Comparison of ENCODE assay signal across 22 cellular contexts in the genomic region with DNA sequence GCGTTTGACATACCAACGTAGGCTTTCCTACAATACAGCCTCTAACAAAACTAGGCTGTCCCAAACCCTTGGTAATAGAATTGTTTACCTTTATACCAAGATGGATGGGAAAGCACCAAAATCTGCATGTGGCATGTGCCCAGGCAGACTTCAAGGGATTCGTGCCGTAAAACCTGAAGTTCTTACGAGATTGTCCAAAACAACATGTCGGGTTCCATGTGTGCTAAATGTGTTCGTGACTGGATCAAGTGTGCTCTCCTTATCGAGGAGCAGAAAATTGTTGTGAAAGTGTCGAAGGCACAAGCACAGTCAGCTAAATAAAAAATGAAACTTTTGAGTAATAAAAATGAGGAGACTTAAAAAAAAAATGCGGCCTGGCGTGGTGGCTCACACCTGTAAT. TPM values are rescaled to one million over a fixed set of nuclear protein-coding genes. Genes with fewer than 3 reads are reported as not detected.
DNase-seq lines count a peak whose midpoint lies in the region; ATAC-seq, FAIRE-seq and TF ChIP-seq lines count a peak whose summit lies in the region.
"Had no signal": no experiment of that assay in that cellular context is flagged by ENCODE, and none has a peak within 500 bp of the region (broad histone marks: within the 10 kb centered on the region; RNA-seq: fewer than 3 reads in every experiment).

No MANE protein-coding gene starts in this region.

- H3K9me3 Mint-ChIP-seq in activated T-cell treated with anti-CD3 and anti-CD28 coated beads, Interleukin-2, amount 50 U/mL, for 4 hours: no peaks in the 10 kb centered on the region
- H3K9me3 Mint-ChIP-seq in activated naive CD8-positive, alpha-beta T cell treated with anti-CD3 and anti-CD28 coated beads, Interleukin-2, amount 50 U/mL, for 24 hours: no peaks in the 10 kb centered on the region
- peaks cover 4% of the 10 kb centered on the region for H3K9me3 Mint-ChIP-seq in nephron progenitor cell
- H3K9me3 Mint-ChIP-seq: activated naive CD4-positive, alpha-beta T cell treated with anti-CD3 and anti-CD28 coated beads for 36 hours; memory B cell had no signal

- no peak for ATAC-seq in activated T-cell treated with anti-CD3 and anti-CD28 coated beads, Interleukin-2, amount 50 U/mL, for 4 hours
- no peak for ATAC-seq in activated naive CD8-positive, alpha-beta T cell treated with anti-CD3 and anti-CD28 coated beads, Interleukin-2, amount 50 U/mL, for 24 hours
- no peak for ATAC-seq in HG03159 (IDR thresholded peaks at IDR 0.05; ENCODE audit: unreplicated experiment)

- H3K4me3 Mint-ChIP-seq in activated T-cell treated with anti-CD3 and anti-CD28 coated beads, Interleukin-2, amount 50 U/mL, for 4 hours: peak overlapping the region; percentile 25
- H3K4me3 Mint-ChIP-seq in activated naive CD8-positive, alpha-beta T cell treated with anti-CD3 and anti-CD28 coated beads, Interleukin-2, amount 50 U/mL, for 24 hours: no peak overlapping the region
- H3K4me3 Mint-ChIP-seq in nephron progenitor cell: no peak overlapping the region
- H3K4me3 Mint-ChIP-seq: activated naive CD4-positive, alpha-beta T cell treated with anti-CD3 and anti-CD28 coated beads for 36 hours; memory B cell had no signal

- no peak for TF ChIP-seq POLR2A in GM12891 (IDR thresholded peaks at IDR 0.05; ENCODE audit: low read depth, low read length)

- H3K4me1 Mint-ChIP-seq in activated T-cell treated with anti-CD3 and anti-CD28 coated beads, Interleukin-2, amount 50 U/mL, for 4 hours (ENCODE audit: low read depth): peaks cover 23% of the 10 kb centered on the region
- peaks cover 27% of the 10 kb centered on the region for H3K4me1 Mint-ChIP-seq in activated naive CD8-positive, alpha-beta T cell treated with anti-CD3 and anti-CD28 coated beads, Interleukin-2, amount 50 U/mL, for 24 hours
- H3K4me1 Mint-ChIP-seq in nephron progenitor cell: peaks cover 21% of the 10 kb centered on the region

- FAIRE-seq in GM12891 (lab: Jason Lieb, UNC) (no peak), urothelium cell line (lab: Jason Lieb, UNC) (no peak)
- FAIRE-seq: A204.1, HTR-8/SVneo had no signal

- DNase-seq in activated T-cell treated with anti-CD3 and anti-CD28 coated beads, Interleukin-2, amount 50 U/mL, for 4 hours: no peak
- DNase-seq in activated T-cell treated with anti-CD3 and anti-CD28 coated beads, Interleukin-2, amount 50 U/mL, for 48 hours: no peak
- DNase-seq in GM12891 (ENCODE audit: insufficient read length, low spot score): no peak
- DNase-seq in activated naive CD8-positive, alpha-beta T cell treated with anti-CD3 and anti-CD28 coated beads, Interleukin-2, amount 50 U/mL, for 24 hours: no peak
- DNase-seq in nephron progenitor cell: no peak
- no peak for DNase-seq in cerebellar nuclear complex (lab: John Stamatoyannopoulos, UW)
- no peak for DNase-seq in urothelium cell line (ENCODE audit: low spot score)
- DNase-seq: activated CD4-positive, alpha-beta T cell treated with anti-CD3 and anti-CD28 coated beads for 4 hours; activated naive CD4-positive, alpha-beta T cell treated with anti-CD3 and anti-CD28 coated beads for 36 hours; effector CD8-positive, alpha-beta T cell; H7; KBM-7; NCI-H1105; NCI-H187 treated with DMSO at 0.1 percent for 48 hours; NCI-H2171 treated with DMSO at 0.1 percent for 48 hours; NCI-H510A; SIG-M5; SW 1271 had no signal

- peak overlapping the region; percentile 20 for H3K27ac Mint-ChIP-seq in activated naive CD8-positive, alpha-beta T cell treated with anti-CD3 and anti-CD28 coated beads, Interleukin-2, amount 50 U/mL, for 24 hours
- H3K27ac Mint-ChIP-seq in nephron progenitor cell: peak overlapping the region; percentile 15
- H3K27ac Mint-ChIP-seq: activated naive CD4-positive, alpha-beta T cell treated with anti-CD3 and anti-CD28 coated beads for 36 hours; memory B cell had no signal

- H3K27me3 Mint-ChIP-seq in activated T-cell treated with anti-CD3 and anti-CD28 coated beads, Interleukin-2, amount 50 U/mL, for 4 hours (ENCODE audit: low read depth): no peaks in the 10 kb centered on the region
- H3K27me3 Mint-ChIP-seq in activated naive CD8-positive, alpha-beta T cell treated with anti-CD3 and anti-CD28 coated beads, Interleukin-2, amount 50 U/mL, for 24 hours: no peaks in the 10 kb centered on the region
- no peaks in the 10 kb centered on the region for H3K27me3 Mint-ChIP-seq in nephron progenitor cell (ENCODE audit: low read depth, poor library complexity)
- H3K27me3 Mint-ChIP-seq: memory B cell had no signal

- peaks cover 32% of the 10 kb centered on the region for H3K36me3 Mint-ChIP-seq in activated T-cell treated with anti-CD3 and anti-CD28 coated beads, Interleukin-2, amount 50 U/mL, for 4 hours (ENCODE audit: insufficient read depth)
- peaks cover 45% of the 10 kb centered on the region for H3K36me3 Mint-ChIP-seq in activated naive CD8-positive, alpha-beta T cell treated with anti-CD3 and anti-CD28 coated beads, Interleukin-2, amount 50 U/mL, for 24 hours (ENCODE audit: low read depth)
- H3K36me3 Mint-ChIP-seq in nephron progenitor cell (ENCODE audit: low read depth): peaks cover 52% of the 10 kb centered on the region

- TF ChIP-seq CTCF in nephron progenitor cell (IDR thresholded peaks at IDR 0.05): no peak

TF ChIP-seq in GM12891, 5 proteins besides CTCF, POLR2A, EP300 and RAD21:
- TF ChIP-seq POLR2AphosphoS5 (IDR thresholded peaks at IDR 0.05; ENCODE audit: low read depth, low read length): peak; percentile 56; the same call in 1 of the 2 replicates
- TF ChIP-seq POU2F2 (IDR thresholded peaks at IDR 0.05; ENCODE audit: low read depth, low read length): no peak

RNA-seq across cellular contexts. Expression of a gene that starts 5.1 kb away (rescaled TPM):
- total RNA-seq in activated T-cell treated with anti-CD3 and anti-CD28 coated beads, Interleukin-2, amount 50 U/mL, for 4 hours: 1,000 to 10,000 TPM; 2,132 to 2,236 (median 2,176) TPM
- 19,159 TPM for polyA plus RNA-seq in GM12891 (2012; ENCODE audit: low read depth, missing spikeins)

RNA-seq across cellular contexts. Expression of a gene that starts 9.5 kb away (rescaled TPM):
- total RNA-seq in activated T-cell treated with anti-CD3 and anti-CD28 coated beads, Interleukin-2, amount 50 U/mL, for 4 hours: 10 to 100 TPM in 1 of 3 donors, 1 to 10 TPM in 2; 7.0 to 16.0 (median 9.3) TPM
- 109 TPM for polyA plus RNA-seq in GM12891 (2012; ENCODE audit: low read depth, missing spikeins)

RNA-seq across cellular contexts. Expression of a gene that starts 18.2 kb away (rescaled TPM):
- total RNA-seq in activated T-cell treated with anti-CD3 and anti-CD28 coated beads, Interleukin-2, amount 50 U/mL, for 4 hours: 100 to 1,000 TPM; 257 to 294 (median 273) TPM
- 127 TPM for polyA plus RNA-seq in GM12891 (2012; ENCODE audit: low read depth, missing spikeins)

RNA-seq across cellular contexts. Expression of a gene that starts 27.9 kb away (rescaled TPM):
- total RNA-seq in activated T-cell treated with anti-CD3 and anti-CD28 coated beads, Interleukin-2, amount 50 U/mL, for 4 hours: 1 to 10 TPM; 4.2 to 4.3 (median 4.3) TPM
- polyA plus RNA-seq in GM12891 (2012; ENCODE audit: low read depth, missing spikeins): 10.8 TPM

RNA-seq across cellular contexts. Expression of a gene that starts 32.3 kb away (rescaled TPM):
- 10 to 100 TPM; 72.6 to 79.3 (median 73.9) TPM for total RNA-seq in activated T-cell treated with anti-CD3 and anti-CD28 coated beads, Interleukin-2, amount 50 U/mL, for 4 hours
- 54.0 TPM for polyA plus RNA-seq in GM12891 (2012; ENCODE audit: low read depth, missing spikeins)
